Comparison of ENCODE assay signal across 17 cellular contexts in genomic region chr2:86499326-86499725, GRCh38.
"Had no signal": no experiment of that assay in that cellular context is flagged by ENCODE, and none has a peak within 500 bp of the region (broad histone marks: within the 10 kb centered on the region; RNA-seq: fewer than 3 reads in every experiment).

No MANE protein-coding gene starts in this region.

- H3K27me3 Mint-ChIP-seq: stimulated activated memory B cell treated with anti-CD40 and anti-IgM and Interleukin-4, amounts not matched to agents 10 μg/mL and 1 μg/mL and 100 μg/mL, for 72 hours; T-cell had no signal

- H3K36me3 ChIP-seq: uterus had no signal

- DNase-seq: activated CD4-positive, alpha-beta T cell treated with anti-CD3 and anti-CD28 coated beads, Interleukin-2, amount 50 U/mL, for 48 hours; activated gamma-delta T cell; activated T-cell treated with anti-CD3 and anti-CD28 coated beads, Interleukin-2, amount 50 U/mL, for 48 hours; glutamatergic neuron; kidney glomerular epithelial cell; mesendoderm; nucleus accumbens; posterior cingulate gyrus; stimulated activated CD4-positive, alpha-beta T cell treated with anti-CD3 and anti-CD28 coated beads, Interleukin-2, amount 100 ng/mL, for 48 hours; T-cell; T-helper 9 cell; tibial artery; uterus had no signal

- H3K4me1 ChIP-seq: tibial artery, uterus had no signal

- H3K4me1 Mint-ChIP-seq: stimulated activated memory B cell treated with anti-CD40 and anti-IgM and Interleukin-4, amounts not matched to agents 10 μg/mL and 1 μg/mL and 100 μg/mL, for 72 hours had no signal

- H3K4me3 Mint-ChIP-seq: nephron; stimulated activated memory B cell treated with anti-CD40 and anti-IgM and Interleukin-4, amounts not matched to agents 10 μg/mL and 1 μg/mL and 100 μg/mL, for 72 hours; T-cell had no signal

- H3K4me3 ChIP-seq: cardiac muscle cell, tibial artery, uterus had no signal

- H3K27me3 ChIP-seq: cardiac muscle cell, tibial artery, uterus had no signal

- H3K9me3 ChIP-seq: uterus had no signal

- ATAC-seq: activated CD4-positive, CD25-positive, alpha-beta regulatory T cell treated with anti-CD3 and anti-CD28 coated beads, Interleukin-2, amount 50 U/mL, for 24 hours; stimulated activated memory B cell treated with anti-CD40 and anti-IgM and Interleukin-4, amounts not matched to agents 10 μg/mL and 1 μg/mL and 100 μg/mL, for 72 hours; T-cell had no signal

- H3K27ac ChIP-seq: cardiac muscle cell, tibial artery, uterus had no signal

- H3K27ac Mint-ChIP-seq: nephron; stimulated activated memory B cell treated with anti-CD40 and anti-IgM and Interleukin-4, amounts not matched to agents 10 μg/mL and 1 μg/mL and 100 μg/mL, for 72 hours had no signal
